Comparison of ENCODE assay signal across 15 cellular contexts in the genomic region with DNA sequence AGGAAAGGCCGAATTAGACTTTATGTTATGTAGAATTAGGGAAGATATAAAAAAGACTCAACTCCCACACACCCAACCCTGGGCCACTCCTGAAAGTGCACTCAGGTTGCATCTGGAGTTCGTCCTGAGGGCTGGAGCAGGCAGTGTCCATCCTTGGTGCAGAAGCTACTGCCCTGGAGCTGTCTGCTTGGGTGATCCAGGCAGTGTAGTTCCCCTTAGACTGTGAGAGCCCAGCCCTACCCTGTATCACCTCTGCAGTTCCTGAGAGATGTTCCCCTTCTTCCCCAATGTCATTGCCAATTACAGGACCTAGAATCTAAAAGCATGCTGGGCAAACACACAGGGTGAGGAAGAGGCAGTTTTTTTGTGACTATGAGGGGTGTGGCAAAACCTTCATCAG.
DNase-seq lines count a peak whose midpoint lies in the region; ATAC-seq and TF ChIP-seq lines count a peak whose summit lies in the region.
"Had no signal": no experiment of that assay in that cellular context is flagged by ENCODE, and none has a peak within 500 bp of the region (broad histone marks: within the 10 kb centered on the region; RNA-seq: fewer than 3 reads in every experiment).

No MANE protein-coding gene starts in this region.

- TF ChIP-seq POLR2A in suprapubic skin (IDR thresholded peaks at IDR 0.05) = no peak

- no peak overlapping the region for H3K4me3 ChIP-seq in RWPE2 (ENCODE audit: severe bottlenecking)
- H3K4me3 ChIP-seq in suprapubic skin = no peak overlapping the region
- H3K4me3 ChIP-seq: A549, GM23338 had no signal

- H3K4me1 ChIP-seq in RWPE2 (ENCODE audit: insufficient read depth, poor library complexity, severe bottlenecking) (no peaks in the 10 kb centered on the region), suprapubic skin (no peaks in the 10 kb centered on the region)
- H3K4me1 ChIP-seq: A549 had no signal

- intact Hi-C loops in left colon (cut with DNase I, micrococcal nuclease) = no loop called here

- H3K27ac ChIP-seq in RWPE2 (ENCODE audit: poor library complexity, severe bottlenecking) = no peak overlapping the region
- H3K27ac ChIP-seq in suprapubic skin = no peak overlapping the region
- H3K27ac ChIP-seq: A549 had no signal

- WGBS in suprapubic skin = 76% methylated on average over 2 of the region's 2 CpGs

- ATAC-seq in RWPE2 (ENCODE audit: low read depth) (peak; percentile 27; the same call in 2 of the 3 replicates), left colon (peak; percentile 26), GM21717 (IDR thresholded peaks at IDR 0.05; ENCODE audit: unreplicated experiment) (no peak)
- ATAC-seq in stimulated activated naive CD8-positive, alpha-beta T cell treated with anti-CD3 and anti-CD28 coated beads, Interleukin-15, Interleukin-2, amounts not matched to agents 100 U/mL and 50 U/mL, for 24 hours = peak; percentile 43
- ATAC-seq: CD8-positive, alpha-beta T cell; GM23338 had no signal

- in situ Hi-C loops in KBM-7 (cut with MboI; ENCODE audit: low pct_unique_long_range_greater_than_20kb, low sequenced_read_pairs) = no loop called here

- H3K36me3 ChIP-seq in RWPE2 (ENCODE audit: low read depth) (no peaks in the 10 kb centered on the region), suprapubic skin (no peaks in the 10 kb centered on the region)

- no peaks in the 10 kb centered on the region for H3K9me3 ChIP-seq in RWPE2 (ENCODE audit: severe bottlenecking)
- no peaks in the 10 kb centered on the region for H3K9me3 ChIP-seq in suprapubic skin
- H3K9me3 ChIP-seq: A549 had no signal

- no peak for TF ChIP-seq EP300 in suprapubic skin (IDR thresholded peaks at IDR 0.05)

- peak; percentile 5 for DNase-seq in KBM-7
- DNase-seq in RWPE2 (ENCODE audit: low spot score) = no peak
- DNase-seq in left colon = no peak
- DNase-seq in stimulated activated naive CD8-positive, alpha-beta T cell treated with anti-CD3 and anti-CD28 coated beads, Interleukin-15, Interleukin-2, amounts not matched to agents 100 U/mL and 50 U/mL, for 24 hours = no peak
- no peak for DNase-seq in pons (ENCODE audit: low spot score)
- DNase-seq in suprapubic skin (ENCODE audit: low spot score in 2 of 2) = no peak
- DNase-seq: CD8-positive, alpha-beta T cell; COR-L47; DMS153; DMS79 treated with DMSO at 0.1 percent for 48 hours; GDM1; H7 had no signal

- no peaks in the 10 kb centered on the region for H3K27me3 ChIP-seq in RWPE2 (ENCODE audit: insufficient read depth, poor library complexity, severe bottlenecking)
- H3K27me3 ChIP-seq in suprapubic skin = no peaks in the 10 kb centered on the region

- TF ChIP-seq CTCF in RWPE2 (IDR thresholded peaks at IDR 0.05; ENCODE audit: poor library complexity, severe bottlenecking) (no peak), suprapubic skin (IDR thresholded peaks at IDR 0.05) (no peak)
